Comparison of ENCODE assay signal across 21 cellular contexts in genomic region chr6:2410982-2411381, GRCh38.
"Had no signal": no experiment of that assay in that cellular context is flagged by ENCODE, and none has a peak within 500 bp of the region (broad histone marks: within the 10 kb centered on the region; RNA-seq: fewer than 3 reads in every experiment).

No MANE protein-coding gene starts in this region.

- DNase-seq: activated CD4-positive, alpha-beta T cell treated with anti-CD3 and anti-CD28 coated beads for 1 hour; activated CD4-positive, alpha-beta T cell treated with anti-CD3 and anti-CD28 coated beads, Interleukin-2, amount 10 ng/mL, durations not matched to agents 7 days and 5 days; activated CD8-positive, alpha-beta T cell treated with anti-CD3 and anti-CD28 coated beads for 36 hours; activated naive CD8-positive, alpha-beta T cell treated with anti-CD3 and anti-CD28 coated beads, Interleukin-2, amount 50 U/mL, for 24 hours; activated T-cell treated with anti-CD3 and anti-CD28 coated beads, Interleukin-2, amount 50 U/mL, for 48 hours; amygdala; cortex of kidney; islet precursor cell; left ventricle myocardium superior; mucosa of descending colon; posterior cingulate gyrus; stimulated activated CD4-positive, alpha-beta T cell treated with anti-CD3 and anti-CD28 coated beads, Interleukin-12 subunit alpha, Interleukin-12 subunit beta, amount 100 ng/mL, for 4 hours; stimulated activated CD4-positive, alpha-beta T cell treated with anti-CD3 and anti-CD28 coated beads, Interleukin-4, amount 100 ng/mL, for 24 hours; upper lobe of left lung had no signal

- H2AFZ ChIP-seq: hepatocyte had no signal

- H3K4me2 ChIP-seq: hepatocyte had no signal

- H3K36me3 ChIP-seq: thoracic aorta, upper lobe of left lung had no signal

- H3K9me3 ChIP-seq: gastroesophageal sphincter, mucosa of descending colon, thoracic aorta, upper lobe of left lung had no signal

- H3K79me2 ChIP-seq: hepatocyte had no signal

- H3K4me1 ChIP-seq: gastroesophageal sphincter, upper lobe of left lung had no signal

- ATAC-seq: activated CD8-positive, alpha-beta T cell treated with anti-CD3 and anti-CD28 coated beads for 36 hours; activated naive CD8-positive, alpha-beta T cell treated with anti-CD3 and anti-CD28 coated beads, Interleukin-2, amount 50 U/mL, for 24 hours; gastroesophageal sphincter; left ventricle myocardium superior; mucosa of descending colon; sciatic nerve; stimulated activated effector memory CD8-positive, alpha-beta T cell treated with anti-CD3 and anti-CD28 coated beads, Interleukin-12 subunit alpha, Interleukin-12 subunit beta, amount 100 ng/mL, for 72 hours; WTC11 had no signal

- H3K4me3 ChIP-seq: gastroesophageal sphincter, hepatocyte, mucosa of descending colon, skin epidermis, thoracic aorta, upper lobe of left lung had no signal

- H3K27me3 ChIP-seq: gastroesophageal sphincter, hepatocyte, upper lobe of left lung had no signal

- H3K27ac ChIP-seq: gastroesophageal sphincter, hepatocyte, skin epidermis, thoracic aorta, upper lobe of left lung had no signal
